ENCODE assay signal across 9 cellular contexts in genomic region chr1:16929146-16930041, GRCh38. TPM values are rescaled to one million over a fixed set of nuclear protein-coding genes. Genes with fewer than 3 reads are reported as not detected.
DNase-seq lines count a peak whose midpoint lies in the region; ATAC-seq and TF ChIP-seq lines count a peak whose summit lies in the region.
"Not testable (repeated sequence)": the region's sequence is repeated elsewhere in the genome, so short reads cannot be mapped to it uniquely, and the experiment has no call there.
"Had no signal": no experiment of that assay in that cellular context is flagged by ENCODE, and none has a peak within 500 bp of the region (broad histone marks: within the 10 kb centered on the region; RNA-seq: fewer than 3 reads in every experiment).

No MANE protein-coding gene starts in this region.

- not testable (repeated sequence) for H3K36me3 ChIP-seq in SK-N-SH (replicated peaks in 1 of 2; ENCODE audit: control insufficient read depth in 1 of 2, insufficient read depth in 2 of 2, low read length in 1 of 2); endodermal cell (ENCODE audit: control insufficient read depth, insufficient read depth, low read length); mucosa of descending colon (ENCODE audit: low read depth)

- WGBS in SK-N-SH (ENCODE audit: low lambda C conversion rate) = 93% methylated on average over 21 of the region's 24 CpGs
- WGBS in endodermal cell (ENCODE audit: insufficient coverage in 1 of 2, insufficient read length in 1 of 2), 2 experiments = 91 to 93% methylated on average over 21 to 24 of the region's 24 CpGs

- DNase-seq in ELF-1 (ENCODE audit: low read depth, low spot score) = peak; percentile 56
- DNase-seq in Jurkat, Clone E6-1 (ENCODE audit: low read depth, low spot score) = peak; percentile 49
- peak; percentile 65 for DNase-seq in NCI-H2171 treated with DMSO at 0.1 percent for 48 hours (lab: John Stamatoyannopoulos, UW)
- DNase-seq in SK-N-SH = peak; percentile 21
- DNase-seq in endodermal cell = peak; percentile 45
- peak; percentile 17 for DNase-seq in left ventricle myocardium superior
- DNase-seq in mucosa of descending colon = not testable (repeated sequence)

- H3K9me3 ChIP-seq in SK-N-SH; endodermal cell (ENCODE audit: control insufficient read depth, low read length); mucosa of descending colon: not testable (repeated sequence)

- H3K36me3 Mint-ChIP-seq in endodermal cell (ENCODE audit: low read depth) = peaks cover 18% of the 10 kb centered on the region

- not testable (repeated sequence) for H2AFZ ChIP-seq in SK-N-SH (ENCODE audit: low read depth)

- not testable (repeated sequence) for H3K4me1 Mint-ChIP-seq in endodermal cell

- not testable (repeated sequence) for H3K27ac ChIP-seq in SK-N-SH (ENCODE audit: low read depth in 2 of 2, low read length in 1 of 2); endodermal cell (ENCODE audit: low read depth, low read length)

- not testable (repeated sequence) for H3K27me3 Mint-ChIP-seq in endodermal cell (ENCODE audit: insufficient read depth)

- TF ChIP-seq RAD21 in SK-N-SH (IDR thresholded peaks at IDR 0.05; ENCODE audit: low read length) = not testable (repeated sequence)

- peaks cover 0 to 18% of the 10 kb centered on the region in 2 experiments; a peak in 1 of 4 replicates for H3K4me1 ChIP-seq in SK-N-SH (ENCODE audit: control insufficient read depth in 1 of 2, insufficient read depth in 2 of 2, low read depth in 1 of 2, low read length in 1 of 2)
- H3K4me1 ChIP-seq in endodermal cell (ENCODE audit: control insufficient read depth, insufficient read depth, low read length); mucosa of descending colon (ENCODE audit: low read depth): not testable (repeated sequence)

- H3K4me3 Mint-ChIP-seq in endodermal cell = not testable (repeated sequence)

- POLR2A ChIA-PET in SK-N-SH (lab: Yijun Ruan, JAX) = not testable (repeated sequence)

- not testable (repeated sequence) for H3K4me2 ChIP-seq in SK-N-SH

- TF ChIP-seq EP300 in SK-N-SH (IDR thresholded peaks at IDR 0.05; ENCODE audit: borderline replicate concordance in 1 of 2, low read depth in 1 of 2, low read length in 1 of 2) = not testable (repeated sequence)

- not testable (repeated sequence) for H3K27ac Mint-ChIP-seq in endodermal cell

- not testable (repeated sequence) for H3K9me2 ChIP-seq in SK-N-SH

- CTCF ChIA-PET in SK-N-SH (lab: Yijun Ruan, JAX) = interaction anchor here (1.4 kb wide), 1 partner anchor 117 kb away, joined by 3 read pairs; no protein-coding TSS in a partner anchor

- H3K27me3 ChIP-seq in SK-N-SH (ENCODE audit: insufficient read depth); endodermal cell (ENCODE audit: control insufficient read depth, insufficient read depth, low read length, poor library complexity, severe bottlenecking): not testable (repeated sequence)

- not testable (repeated sequence) for H4K20me1 ChIP-seq in SK-N-SH (ENCODE audit: insufficient read depth)

- not testable (repeated sequence) for TF ChIP-seq CTCF in SK-N-SH (IDR thresholded peaks at IDR 0.05); endodermal cell (conservative IDR thresholded peaks at IDR 0.05); mucosa of descending colon (IDR thresholded peaks at IDR 0.05)

- not testable (repeated sequence) for H3K9me3 Mint-ChIP-seq in endodermal cell

- H3K9ac ChIP-seq in SK-N-SH; endodermal cell (ENCODE audit: extremely low read depth, low read length, poor library complexity, severe bottlenecking): not testable (repeated sequence)

- not testable (repeated sequence) for H3K79me2 ChIP-seq in SK-N-SH (ENCODE audit: insufficient read depth)

- not testable (repeated sequence) for H3K4me3 ChIP-seq in Jurkat, Clone E6-1 (ENCODE audit: low read length); SK-N-SH (ENCODE audit: low read depth in 2 of 2, low read length in 1 of 2); endodermal cell (ENCODE audit: low read length); mucosa of descending colon

- not testable (repeated sequence) for ATAC-seq in left ventricle myocardium superior
- ATAC-seq in mucosa of descending colon = peak; percentile 13

- not testable (repeated sequence) for H3F3A ChIP-seq in SK-N-SH (replicated peaks; ENCODE audit: insufficient read depth)

- intact Hi-C loops in left ventricle myocardium superior (cut with micrococcal nuclease); mucosa of descending colon (cut with DNase I, micrococcal nuclease): not testable (repeated sequence)

RNA-seq across cellular contexts. Expression of gene CROCC, which starts 7.7 kb away (rescaled TPM):
- 29.7 TPM for polyA plus RNA-seq in Jurkat, Clone E6-1 (2012; ENCODE audit: insufficient read depth, insufficient read length)
- 31.9 and 39.1 TPM in 2 replicates for polyA plus RNA-seq in SK-N-SH (2012; rRNA removed)
- 9.8 and 16.8 TPM in 2 replicates for polyA plus RNA-seq in SK-N-SH (2012; cell fraction: cytosol; rRNA removed)
- 204 and 314 TPM in 2 replicates for polyA plus RNA-seq in SK-N-SH (2012; cell fraction: nucleus; rRNA removed)
- total RNA-seq in endodermal cell = 10 to 100 TPM; 58.4 to 61.8 TPM
- polyA plus RNA-seq in endodermal cell (2013, experiment 1 of 2) = 38.9 TPM
- 33.9 TPM for polyA plus RNA-seq in endodermal cell (2013, experiment 2 of 2)
- 7.9 TPM for total RNA-seq in left ventricle myocardium superior
- 10 to 100 TPM; 12.2 to 32.5 (median 16.8) TPM for total RNA-seq in mucosa of descending colon

RNA-seq across cellular contexts. Expression of gene RNU1-2, which starts 33.6 kb away (rescaled TPM):
- polyA plus RNA-seq in Jurkat, Clone E6-1 (2012; ENCODE audit: insufficient read depth, insufficient read length) = not detected
- polyA plus RNA-seq in SK-N-SH (2012; rRNA removed) = not detected in 2 replicates
- not detected in 2 replicates for polyA plus RNA-seq in SK-N-SH (2012; cell fraction: cytosol; rRNA removed)
- polyA plus RNA-seq in SK-N-SH (2012; cell fraction: nucleus; rRNA removed) = not detected in 2 replicates
- total RNA-seq in endodermal cell (1,000 to 10,000 TPM; 2,483 to 3,611 TPM), left ventricle myocardium superior (4,234 TPM), mucosa of descending colon (1,000 to 10,000 TPM; 2,195 to 6,222 (median 2,378) TPM)
- 11,872 TPM for polyA plus RNA-seq in endodermal cell (2013, experiment 1 of 2)
- polyA plus RNA-seq in endodermal cell (2013, experiment 2 of 2) = 14,577 TPM

RNA-seq across cellular contexts. Expression of gene MFAP2, which starts 51.0 kb away (rescaled TPM):
- polyA plus RNA-seq in Jurkat, Clone E6-1 (2012; ENCODE audit: insufficient read depth, insufficient read length) = not detected
- 132 and 189 TPM in 2 replicates for polyA plus RNA-seq in SK-N-SH (2012; rRNA removed)
- 91.7 and 112 TPM in 2 replicates for polyA plus RNA-seq in SK-N-SH (2012; cell fraction: cytosol; rRNA removed)
- 237 and 364 TPM in 2 replicates for polyA plus RNA-seq in SK-N-SH (2012; cell fraction: nucleus; rRNA removed)
- 100 to 1,000 TPM; 120 to 170 TPM for total RNA-seq in endodermal cell
- 187 TPM for polyA plus RNA-seq in endodermal cell (2013, experiment 1 of 2)
- polyA plus RNA-seq in endodermal cell (2013, experiment 2 of 2) = 180 TPM
- total RNA-seq in left ventricle myocardium superior = 4.2 TPM
- total RNA-seq in mucosa of descending colon = 1 to 10 TPM; 2.4 to 6.3 (median 5.4) TPM
- total RNA-seq: CD4-positive, alpha-beta T cell; OCI-LY7 had no signal

Comparison
In these comparisons a context has a peak if more than half of its experiments do, and no peak if none do; other contexts are left out.
1. RNA of gene MFAP2, which starts 51.0 kb away (total RNA-seq): 120 to 170 TPM in endodermal cell; 2.4 to 6.3 TPM in mucosa of descending colon and 4.2 TPM in left ventricle myocardium superior (single experiment); every median in the first group is over 10 times any median in the second.